ENCODE assay signal across 29 cellular contexts in the genomic region with DNA sequence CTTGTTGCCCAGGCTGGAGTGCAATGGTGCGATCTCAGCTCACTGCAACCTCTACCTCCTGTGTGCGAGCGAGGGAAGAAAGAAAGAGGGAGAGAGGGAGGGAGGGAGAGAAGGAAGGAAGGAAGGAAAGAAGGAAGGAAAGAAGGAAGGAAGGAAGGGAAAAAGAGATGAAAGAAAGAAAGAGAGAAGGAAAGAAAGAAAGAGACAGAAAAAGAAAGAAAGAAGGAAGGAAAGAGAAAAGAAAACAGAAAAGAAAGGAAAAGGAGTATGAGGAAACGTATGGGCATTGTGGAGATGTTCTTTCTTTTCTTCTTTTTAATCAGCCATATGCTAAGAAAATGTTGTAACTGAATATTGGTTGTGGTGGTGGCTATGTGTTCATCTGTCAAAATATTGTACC.
"Had no signal": no experiment of that assay in that cellular context is flagged by ENCODE, and none has a peak within 500 bp of the region (broad histone marks: within the 10 kb centered on the region; RNA-seq: fewer than 3 reads in every experiment).

No MANE protein-coding gene starts in this region.

- H3K27ac ChIP-seq: ascending aorta, breast epithelium, cardiac muscle cell, coronary artery, dorsolateral prefrontal cortex, esophagus muscularis mucosa, foreskin keratinocyte, gastrocnemius medialis, heart left ventricle had no signal

- H3K9me3 Mint-ChIP-seq: activated CD4-positive, alpha-beta memory T cell treated with anti-CD3 and anti-CD28 coated beads, Interleukin-2, amount 10 ng/mL, durations not matched to agents 7 days and 5 days; activated CD4-positive, alpha-beta T cell treated with anti-CD3 and anti-CD28 coated beads, Interleukin-2, amount 10 ng/mL, durations not matched to agents 7 days and 5 days; activated naive CD4-positive, alpha-beta T cell treated with anti-CD3 and anti-CD28 coated beads, Interleukin-2, amount 10 ng/mL, durations not matched to agents 7 days and 5 days; activated naive CD4-positive, alpha-beta T cell treated with anti-CD3 and anti-CD28 coated beads, Interleukin-2, amount 50 U/mL, for 72 hours; activated naive CD8-positive, alpha-beta T cell treated with anti-CD3 and anti-CD28 coated beads, Interleukin-2, amount 10 ng/mL, durations not matched to agents 7 days and 5 days; activated T-cell treated with anti-CD3 and anti-CD28 coated beads, Interleukin-2, amount 50 U/mL, for 4 hours; activated T-helper 1 cell treated with anti-CD3 and anti-CD28 coated beads, Interleukin-12 subunit alpha, Interleukin-12 subunit beta, Interleukin-2, Interleukin-4 antibody, amounts not matched to agents 30 ng/mL and 10 ng/mL and 1 ng/mL, durations not matched to agents 14 hours and 24 hours and 36 hours; dendritic cell treated with granulocyte-macrophage colony-stimulating factor and Interleukin-4, amounts not matched to agents 40 ng/mL and 50 ng/mL, for 4 days had no signal

- H3K27ac Mint-ChIP-seq: activated CD4-positive, alpha-beta memory T cell treated with anti-CD3 and anti-CD28 coated beads, Interleukin-2, amount 10 ng/mL, durations not matched to agents 7 days and 5 days; activated CD4-positive, alpha-beta T cell treated with anti-CD3 and anti-CD28 coated beads, Interleukin-2, amount 10 ng/mL, durations not matched to agents 7 days and 5 days; activated naive CD4-positive, alpha-beta T cell treated with anti-CD3 and anti-CD28 coated beads, Interleukin-2, amount 10 ng/mL, durations not matched to agents 7 days and 5 days; activated naive CD4-positive, alpha-beta T cell treated with anti-CD3 and anti-CD28 coated beads, Interleukin-2, amount 50 U/mL, for 72 hours; activated naive CD8-positive, alpha-beta T cell treated with anti-CD3 and anti-CD28 coated beads, Interleukin-2, amount 10 ng/mL, durations not matched to agents 7 days and 5 days; activated T-helper 1 cell treated with anti-CD3 and anti-CD28 coated beads, Interleukin-12 subunit alpha, Interleukin-12 subunit beta, Interleukin-2, Interleukin-4 antibody, amounts not matched to agents 30 ng/mL and 10 ng/mL and 1 ng/mL, durations not matched to agents 14 hours and 24 hours and 36 hours; brain; dendritic cell treated with granulocyte-macrophage colony-stimulating factor and Interleukin-4, amounts not matched to agents 40 ng/mL and 50 ng/mL, for 4 days had no signal

- H3K4me1 ChIP-seq: ascending aorta, breast epithelium, foreskin keratinocyte, gastrocnemius medialis had no signal

- H3K9me3 ChIP-seq: ascending aorta, breast epithelium, esophagus muscularis mucosa, gastrocnemius medialis, heart left ventricle had no signal

- H3K27me3 ChIP-seq: ascending aorta, breast epithelium, cardiac muscle cell, dorsolateral prefrontal cortex, esophagus muscularis mucosa, foreskin keratinocyte, gastrocnemius medialis, heart left ventricle had no signal

- ATAC-seq: activated naive CD4-positive, alpha-beta T cell treated with anti-CD3 and anti-CD28 coated beads, Interleukin-2, amount 50 U/mL, for 72 hours; activated T-cell treated with anti-CD3 and anti-CD28 coated beads, Interleukin-2, amount 50 U/mL, for 4 hours; foreskin keratinocyte; gastrocnemius medialis; heart left ventricle had no signal

- H3K4me1 Mint-ChIP-seq: activated CD4-positive, alpha-beta T cell treated with anti-CD3 and anti-CD28 coated beads, Interleukin-2, amount 10 ng/mL, durations not matched to agents 7 days and 5 days; activated naive CD4-positive, alpha-beta T cell treated with anti-CD3 and anti-CD28 coated beads, Interleukin-2, amount 10 ng/mL, durations not matched to agents 7 days and 5 days; activated naive CD8-positive, alpha-beta T cell treated with anti-CD3 and anti-CD28 coated beads, Interleukin-2, amount 10 ng/mL, durations not matched to agents 7 days and 5 days; brain had no signal

- DNase-seq: activated CD4-positive, alpha-beta memory T cell treated with anti-CD3 and anti-CD28 coated beads, Interleukin-2, amount 10 ng/mL, durations not matched to agents 7 days and 5 days; activated CD4-positive, alpha-beta T cell treated with anti-CD3 and anti-CD28 coated beads for 1 hour; activated CD4-positive, alpha-beta T cell treated with anti-CD3 and anti-CD28 coated beads for 4 hours; activated CD4-positive, alpha-beta T cell treated with anti-CD3 and anti-CD28 coated beads, Interleukin-2, amount 10 ng/mL, durations not matched to agents 7 days and 5 days; activated CD4-positive, alpha-beta T cell treated with anti-CD3 and anti-CD28 coated beads, Interleukin-2, amount 50 U/mL, for 4 hours; activated gamma-delta T cell; activated naive CD4-positive, alpha-beta T cell; activated naive CD4-positive, alpha-beta T cell treated with anti-CD3 and anti-CD28 coated beads, Interleukin-2, amount 10 ng/mL, durations not matched to agents 7 days and 5 days; activated naive CD8-positive, alpha-beta T cell treated with anti-CD3 and anti-CD28 coated beads, Interleukin-2, amount 10 ng/mL, durations not matched to agents 7 days and 5 days; activated T-cell treated with anti-CD3 and anti-CD28 coated beads for 4 hours; activated T-cell treated with anti-CD3 and anti-CD28 coated beads, Interleukin-2, amount 50 U/mL, for 4 hours; central memory CD4-positive, alpha-beta T cell; dorsolateral prefrontal cortex; effector memory CD4-positive, alpha-beta T cell; erythroblast; foreskin keratinocyte; gastrocnemius medialis; glutamatergic neuron; heart left ventricle; T-helper 2 cell had no signal

- H3K36me3 ChIP-seq: breast epithelium had no signal

- H3K27me3 Mint-ChIP-seq: activated CD4-positive, alpha-beta memory T cell treated with anti-CD3 and anti-CD28 coated beads, Interleukin-2, amount 10 ng/mL, durations not matched to agents 7 days and 5 days; activated CD4-positive, alpha-beta T cell treated with anti-CD3 and anti-CD28 coated beads, Interleukin-2, amount 10 ng/mL, durations not matched to agents 7 days and 5 days; activated naive CD4-positive, alpha-beta T cell treated with anti-CD3 and anti-CD28 coated beads, Interleukin-2, amount 10 ng/mL, durations not matched to agents 7 days and 5 days; activated naive CD8-positive, alpha-beta T cell treated with anti-CD3 and anti-CD28 coated beads, Interleukin-2, amount 10 ng/mL, durations not matched to agents 7 days and 5 days; brain; dendritic cell treated with granulocyte-macrophage colony-stimulating factor and Interleukin-4, amounts not matched to agents 40 ng/mL and 50 ng/mL, for 4 days had no signal

- H3K4me3 Mint-ChIP-seq: activated CD4-positive, alpha-beta memory T cell treated with anti-CD3 and anti-CD28 coated beads, Interleukin-2, amount 10 ng/mL, durations not matched to agents 7 days and 5 days; activated CD4-positive, alpha-beta T cell treated with anti-CD3 and anti-CD28 coated beads, Interleukin-2, amount 10 ng/mL, durations not matched to agents 7 days and 5 days; activated naive CD4-positive, alpha-beta T cell treated with anti-CD3 and anti-CD28 coated beads, Interleukin-2, amount 10 ng/mL, durations not matched to agents 7 days and 5 days; activated naive CD8-positive, alpha-beta T cell treated with anti-CD3 and anti-CD28 coated beads, Interleukin-2, amount 10 ng/mL, durations not matched to agents 7 days and 5 days; activated T-cell treated with anti-CD3 and anti-CD28 coated beads, Interleukin-2, amount 50 U/mL, for 4 hours; activated T-helper 1 cell treated with anti-CD3 and anti-CD28 coated beads, Interleukin-12 subunit alpha, Interleukin-12 subunit beta, Interleukin-2, Interleukin-4 antibody, amounts not matched to agents 30 ng/mL and 10 ng/mL and 1 ng/mL, durations not matched to agents 14 hours and 24 hours and 36 hours; brain; dendritic cell treated with granulocyte-macrophage colony-stimulating factor and Interleukin-4, amounts not matched to agents 40 ng/mL and 50 ng/mL, for 4 days had no signal

- H3K4me3 ChIP-seq: ascending aorta, breast epithelium, cardiac muscle cell, coronary artery, dorsolateral prefrontal cortex, esophagus muscularis mucosa, gastrocnemius medialis, heart left ventricle had no signal
